Comparison of ENCODE assay signal across 17 cellular contexts in the genomic region with DNA sequence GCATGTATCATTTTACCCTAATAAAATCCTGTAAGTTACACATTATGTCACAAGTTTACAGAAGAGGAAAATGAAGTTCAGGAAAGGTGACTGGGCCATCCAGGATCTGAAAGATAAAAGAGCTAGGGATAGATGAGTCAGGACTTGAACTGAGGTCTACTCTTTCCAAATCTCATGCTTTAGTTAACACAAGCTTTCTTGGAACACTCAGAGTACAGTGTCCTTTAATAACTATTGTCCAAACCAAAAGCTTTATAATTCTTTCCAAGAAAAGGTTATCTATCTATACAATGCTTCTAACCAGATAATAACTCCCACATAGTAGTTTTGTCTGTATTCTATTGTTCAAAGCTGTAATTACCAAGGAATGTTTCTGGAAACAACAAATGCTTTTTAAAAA.
"Had no signal": no experiment of that assay in that cellular context is flagged by ENCODE, and none has a peak within 500 bp of the region (broad histone marks: within the 10 kb centered on the region; RNA-seq: fewer than 3 reads in every experiment).

No MANE protein-coding gene starts in this region.

- DNase-seq: activated CD8-positive, alpha-beta memory T cell treated with anti-CD3 and anti-CD28 coated beads, Interleukin-2, amount 50 U/mL, for 48 hours; activated CD8-positive, alpha-beta T cell treated with anti-CD3 and anti-CD28 coated beads for 36 hours; activated naive CD4-positive, alpha-beta T cell treated with Interleukin-2 at 50 U/mL for 16 hours; activated naive CD8-positive, alpha-beta T cell treated with anti-CD3 and anti-CD28 coated beads, Interleukin-2, amount 50 U/mL, for 24 hours; central memory CD4-positive, alpha-beta T cell; effector CD8-positive, alpha-beta T cell; hypothalamus; left colon; natural killer cell; right cardiac atrium; substantia nigra; trophoblast cell had no signal

- H3K27ac ChIP-seq: coronary artery, epithelial cell of prostate, VCaP had no signal

- H3K4me3 ChIP-seq: coronary artery, smooth muscle cell had no signal

- H3K4me2 ChIP-seq: smooth muscle cell had no signal

- ATAC-seq: activated CD8-positive, alpha-beta T cell treated with anti-CD3 and anti-CD28 coated beads for 36 hours; activated naive CD8-positive, alpha-beta T cell treated with anti-CD3 and anti-CD28 coated beads, Interleukin-2, amount 50 U/mL, for 24 hours; left colon; natural killer cell; right cardiac atrium; stimulated activated effector memory CD8-positive, alpha-beta T cell treated with anti-CD3 and anti-CD28 coated beads, Interleukin-12 subunit alpha, Interleukin-12 subunit beta, amount 100 ng/mL, for 72 hours had no signal
